Comparison of ENCODE assay signal across 8 cellular contexts in the genomic region with DNA sequence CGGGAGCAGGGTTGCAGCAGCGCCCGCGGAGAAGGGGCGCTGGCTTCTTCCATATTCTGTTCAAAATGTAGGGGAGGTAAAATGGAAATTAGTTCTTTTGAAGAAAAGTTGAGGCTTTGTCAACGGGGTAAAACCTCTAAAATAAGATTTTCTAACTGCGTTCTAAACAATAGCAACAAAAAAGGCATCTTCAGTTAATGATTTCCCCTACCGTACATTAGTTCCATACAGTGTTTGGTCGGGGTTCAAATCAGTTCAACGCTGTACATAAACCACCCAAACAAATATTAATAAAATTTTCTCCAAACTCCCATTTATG. TPM values are rescaled to one million over a fixed set of nuclear protein-coding genes. Genes with fewer than 3 reads are reported as not detected.
A peak's percentile ranks its signal among the peaks of the same experiment; 100 is the strongest.
DNase-seq lines count a peak whose midpoint lies in the region; ATAC-seq, FAIRE-seq and TF ChIP-seq lines count a peak whose summit lies in the region.

No MANE protein-coding gene starts in this region.

- in situ Hi-C loops in gastrocnemius medialis (cut with MboI; ENCODE audit: low sequenced_read_pairs in 4 of 4): loop anchor here in 2 of 4 donors (25.0 kb wide), 1 partner anchor 194 kb away; a partner anchor contains a TSS

- H3K27me3 ChIP-seq in gastrocnemius medialis: no peaks in the 10 kb centered on the region

- peaks cover 8 to 14% of the 10 kb centered on the region in 2 donors for H3K4me1 ChIP-seq in gastrocnemius medialis

- no peak for TF ChIP-seq POLR2A in gastrocnemius medialis (IDR thresholded peaks at IDR 0.05)

- DNase-seq in GM19239 (ENCODE audit: insufficient read length, low spot score) (no peak), fibroblast of villous mesenchyme (ENCODE audit: low read depth) (no peak), gastrocnemius medialis (no peak), NCI-H2227 (lab: John Stamatoyannopoulos, UW; ENCODE audit: unreplicated experiment) (no peak), AG20443 (ENCODE audit: low spot score) (no peak)
- DNase-seq in activated CD4-positive, CD25-positive, alpha-beta regulatory T cell (lab: John Stamatoyannopoulos, UW): no peak

- FAIRE-seq in GM19239 (lab: Jason Lieb, UNC): peak; percentile 84

- H3K36me3 ChIP-seq in gastrocnemius medialis: no peaks in the 10 kb centered on the region

- H3K4me3 ChIP-seq in fibroblast of villous mesenchyme (ENCODE audit: low read depth, low read length) (peak overlapping the region; percentile 91), gastrocnemius medialis (peak overlapping the region; percentile 78 to 100 (median 97))

- H3K27ac ChIP-seq in VCaP (peak overlapping the region; percentile 95), gastrocnemius medialis (peak overlapping the region; percentile 91 to 98 (median 94))

- TF ChIP-seq CTCF in VCaP (conservative IDR thresholded peaks at IDR 0.05) (no peak), fibroblast of villous mesenchyme (IDR thresholded peaks at IDR 0.05; ENCODE audit: insufficient read depth, low read depth, low read length) (no peak), gastrocnemius medialis (IDR thresholded peaks at IDR 0.05 in 4 of 5, conservative IDR thresholded peaks at IDR 0.05 in 1 of 5) (no peak)

- intact Hi-C loops in gastrocnemius medialis (cut with DNase I; ENCODE audit: low total_unique reads): loop anchor here (1.0 to 10.0 kb wide), 4 partner anchors 107 to 591 kb away; a partner anchor contains a TSS

- no peaks in the 10 kb centered on the region for H3K9me3 ChIP-seq in gastrocnemius medialis

- ATAC-seq in gastrocnemius medialis (no peak), HG03159 (IDR thresholded peaks at IDR 0.05; ENCODE audit: unreplicated experiment) (no peak)

RNA-seq across cellular contexts. Expression of a gene that starts 0.3 kb away (rescaled TPM):
- total RNA-seq in fibroblast of villous mesenchyme (3.9 and 7.8 TPM in 2 replicates), gastrocnemius medialis (1 to 10 TPM; 1.2 to 4.8 (median 2.5) TPM)
